26 cellular contexts compared by ENCODE assay signal in genomic region chr5:35799751-35800150, GRCh38.
"Had no signal": no experiment of that assay in that cellular context is flagged by ENCODE, and none has a peak within 500 bp of the region (broad histone marks: within the 10 kb centered on the region; RNA-seq: fewer than 3 reads in every experiment).

No MANE protein-coding gene starts in this region.

- FAIRE-seq: colon, endothelial cell of umbilical vein, pancreas had no signal

- H3K27me3 Mint-ChIP-seq: activated B cell treated with CpG ODN at 0.5 μM for 24 hours; activated naive CD8-positive, alpha-beta T cell treated with anti-CD3 and anti-CD28 coated beads for 36 hours; activated T-cell treated with anti-CD3 and anti-CD28 coated beads, Interleukin-2, amount 50 U/mL, for 24 hours; activated T-helper 17 cell treated with anti-CD3 and anti-CD28 coated beads, Interleukin-2, amount 50 U/mL, for 72 hours; central memory CD8-positive, alpha-beta T cell; effector memory CD8-positive, alpha-beta T cell had no signal

- H3K9me3 ChIP-seq: breast epithelium, gastrocnemius medialis, pancreas, psoas muscle, right atrium auricular region had no signal

- DNase-seq: activated B cell treated with CpG ODN at 0.5 μM for 24 hours; activated CD4-positive, alpha-beta T cell treated with anti-CD3 and anti-CD28 coated beads for 4 hours; activated CD8-positive, alpha-beta memory T cell treated with anti-CD3 and anti-CD28 coated beads for 24 hours; activated CD8-positive, alpha-beta memory T cell treated with anti-CD3 and anti-CD28 coated beads, Interleukin-2, amount 50 U/mL, for 4 hours; activated naive CD8-positive, alpha-beta T cell treated with anti-CD3 and anti-CD28 coated beads for 36 hours; activated T-cell treated with anti-CD3 and anti-CD28 coated beads, Interleukin-2, amount 50 U/mL, for 24 hours; dorsolateral prefrontal cortex; effector memory CD8-positive, alpha-beta T cell; gastrocnemius medialis; hippocampal formation; left cardiac atrium; midbrain; nephron progenitor cell; pancreas; psoas muscle; stimulated activated CD4-positive, alpha-beta T cell treated with anti-CD3 and anti-CD28 coated beads, Interleukin-12 subunit alpha, Interleukin-12 subunit beta, amount 100 ng/mL, for 4 hours; stimulated activated CD4-positive, alpha-beta T cell treated with anti-CD3 and anti-CD28 coated beads, Interleukin-4, amount 100 ng/mL, for 4 hours; stimulated activated naive CD8-positive, alpha-beta T cell treated with anti-CD3 and anti-CD28 coated beads, Interleukin-15, Interleukin-2, amounts not matched to agents 100 U/mL and 50 U/mL, for 24 hours; T1000 had no signal

- H3K27me3 ChIP-seq: breast epithelium, dorsolateral prefrontal cortex, gastrocnemius medialis, pancreas, right atrium auricular region had no signal

- H3K36me3 ChIP-seq: breast epithelium, gastrocnemius medialis, pancreas, right atrium auricular region had no signal

- H3K27ac ChIP-seq: breast epithelium, dorsolateral prefrontal cortex, gastrocnemius medialis, pancreas, psoas muscle, right atrium auricular region had no signal

- H3K27ac Mint-ChIP-seq: activated B cell treated with CpG ODN at 0.5 μM for 24 hours; activated naive CD8-positive, alpha-beta T cell treated with anti-CD3 and anti-CD28 coated beads for 36 hours; activated T-cell treated with anti-CD3 and anti-CD28 coated beads, Interleukin-2, amount 50 U/mL, for 24 hours; activated T-helper 17 cell treated with anti-CD3 and anti-CD28 coated beads, Interleukin-2, amount 50 U/mL, for 72 hours; nephron progenitor cell had no signal

- ATAC-seq: activated T-helper 17 cell treated with anti-CD3 and anti-CD28 coated beads, Interleukin-2, amount 50 U/mL, for 72 hours; effector memory CD8-positive, alpha-beta T cell; esophagus mucosa; gastrocnemius medialis; left cardiac atrium; pancreas; psoas muscle; stimulated activated naive CD8-positive, alpha-beta T cell treated with anti-CD3 and anti-CD28 coated beads, Interleukin-15, Interleukin-2, amounts not matched to agents 100 U/mL and 50 U/mL, for 24 hours had no signal

- H3K9me3 Mint-ChIP-seq: activated B cell treated with CpG ODN at 0.5 μM for 24 hours; activated T-cell treated with anti-CD3 and anti-CD28 coated beads, Interleukin-2, amount 50 U/mL, for 24 hours; activated T-helper 17 cell treated with anti-CD3 and anti-CD28 coated beads, Interleukin-2, amount 50 U/mL, for 72 hours; central memory CD8-positive, alpha-beta T cell; effector memory CD8-positive, alpha-beta T cell; nephron progenitor cell had no signal

- H3K4me1 ChIP-seq: gastrocnemius medialis, pancreas, psoas muscle had no signal

- H3K4me3 ChIP-seq: breast epithelium, dorsolateral prefrontal cortex, gastrocnemius medialis, pancreas, psoas muscle, right atrium auricular region had no signal

- H3K4me3 Mint-ChIP-seq: activated B cell treated with CpG ODN at 0.5 μM for 24 hours; activated naive CD8-positive, alpha-beta T cell treated with anti-CD3 and anti-CD28 coated beads for 36 hours; activated T-cell treated with anti-CD3 and anti-CD28 coated beads, Interleukin-2, amount 50 U/mL, for 24 hours; activated T-helper 17 cell treated with anti-CD3 and anti-CD28 coated beads, Interleukin-2, amount 50 U/mL, for 72 hours; central memory CD8-positive, alpha-beta T cell; effector memory CD8-positive, alpha-beta T cell; nephron progenitor cell had no signal
